ENCODE assay signal across 14 cellular contexts in the genomic region with DNA sequence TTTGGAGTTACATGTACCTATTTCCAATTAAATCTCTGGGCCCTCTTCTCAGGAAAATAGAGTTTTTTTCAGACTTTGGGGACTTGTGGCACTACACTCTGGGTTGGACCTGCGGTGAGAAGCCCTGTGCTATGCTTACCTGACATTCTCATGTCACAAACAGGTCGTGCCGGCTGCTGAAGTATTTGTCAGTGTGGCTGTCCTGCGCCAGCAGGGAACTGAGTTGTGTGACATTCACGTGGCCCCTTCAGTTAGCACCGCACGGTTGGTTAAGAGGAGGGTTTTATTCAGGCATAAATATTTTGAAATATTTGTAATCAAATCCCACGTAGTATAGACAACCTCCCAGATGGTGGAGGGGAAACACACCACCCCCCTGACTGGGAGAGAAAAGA. TPM values are rescaled to one million over a fixed set of nuclear protein-coding genes. Genes with fewer than 3 reads are reported as not detected.
DNase-seq lines count a peak whose midpoint lies in the region; ATAC-seq and TF ChIP-seq lines count a peak whose summit lies in the region.
"Had no signal": no experiment of that assay in that cellular context is flagged by ENCODE, and none has a peak within 500 bp of the region (broad histone marks: within the 10 kb centered on the region; RNA-seq: fewer than 3 reads in every experiment).

No MANE protein-coding gene starts in this region.

- TF ChIP-seq EP300 in suprapubic skin (IDR thresholded peaks at IDR 0.05), result no peak

- H3K4me1 ChIP-seq in GM23248 (ENCODE audit: insufficient read depth) (peaks cover 18% of the 10 kb centered on the region), colonic mucosa (no peaks in the 10 kb centered on the region), mucosa of stomach (ENCODE audit: control insufficient read depth, insufficient read depth, low read length) (no peaks in the 10 kb centered on the region), suprapubic skin (peaks cover 26% of the 10 kb centered on the region), PC-3 (ENCODE audit: insufficient read depth, low read length) (no peaks in the 10 kb centered on the region)

- H3K4me3 ChIP-seq in GM23248 (peak overlapping the region; percentile 66), colonic mucosa (no peak overlapping the region), mucosa of stomach (ENCODE audit: low read length) (no peak overlapping the region), suprapubic skin (peak overlapping the region; percentile 15), PC-3 (ENCODE audit: low read length) (no peak overlapping the region)
- H3K4me3 ChIP-seq: cardiac muscle cell had no signal

- POLR2A ChIA-PET in PC-3 (lab: Charles Lee; ENCODE audit: unreplicated experiment), result no interaction called here

- H3K79me2 ChIP-seq in GM23248 (ENCODE audit: insufficient read depth) (no peaks in the 10 kb centered on the region), PC-3 (ENCODE audit: low read length) (no peaks in the 10 kb centered on the region)

- no peak for ATAC-seq in PC-3

- H3K27me3 ChIP-seq in GM23248 (replicated peaks; ENCODE audit: insufficient read depth) (no peaks in the 10 kb centered on the region), colonic mucosa (no peaks in the 10 kb centered on the region), mucosa of stomach (ENCODE audit: control insufficient read depth, insufficient read depth, low read length) (peaks cover 4% of the 10 kb centered on the region), suprapubic skin (no peaks in the 10 kb centered on the region), PC-3 (ENCODE audit: low read length) (no peaks in the 10 kb centered on the region)
- H3K27me3 ChIP-seq: cardiac muscle cell had no signal

- peak overlapping the region; percentile 42 for H2AFZ ChIP-seq in GM23248
- H2AFZ ChIP-seq in PC-3 (ENCODE audit: low read length), result no peak overlapping the region

- intact Hi-C loops in colonic mucosa (cut with DNase I) (no loop called here), PC-3 (cut with micrococcal nuclease) (no loop called here)

- CTCF ChIA-PET in PC-3 (lab: Charles Lee), result no interaction called here

- WGBS in GM23248 (ENCODE audit: low coverage in 1 of 2, low lambda C conversion rate in 2 of 2, missing lambda C conversion rate in 2 of 2), 2 experiments, result 27 to 28% methylated on average over 8 of the region's 8 CpGs
- WGBS in suprapubic skin, result 75% methylated on average over 8 of the region's 8 CpGs

- H4K20me1 ChIP-seq in GM23248 (ENCODE audit: insufficient read depth) (no peaks in the 10 kb centered on the region), PC-3 (ENCODE audit: low read length) (no peaks in the 10 kb centered on the region)

- peak overlapping the region; percentile 99 for H3K27ac ChIP-seq in GM23248
- H3K27ac ChIP-seq in colonic mucosa, result peak overlapping the region; percentile 78
- H3K27ac ChIP-seq in suprapubic skin, result peak overlapping the region; percentile 81
- H3K27ac ChIP-seq in PC-3 (ENCODE audit: low read length), result no peak overlapping the region
- H3K27ac ChIP-seq: cardiac muscle cell, epithelial cell of prostate had no signal

- H3K36me3 ChIP-seq in GM23248 (ENCODE audit: low read depth) (no peaks in the 10 kb centered on the region), colonic mucosa (no peaks in the 10 kb centered on the region), mucosa of stomach (ENCODE audit: control insufficient read depth, insufficient read depth, low read length) (no peaks in the 10 kb centered on the region), suprapubic skin (no peaks in the 10 kb centered on the region), PC-3 (ENCODE audit: low read depth, low read length) (no peaks in the 10 kb centered on the region)
- H3K36me3 ChIP-seq: cardiac muscle cell had no signal

- TF ChIP-seq CTCF in colonic mucosa (IDR thresholded peaks at IDR 0.05), result no peak
- no peak for TF ChIP-seq CTCF in suprapubic skin (IDR thresholded peaks at IDR 0.05)
- TF ChIP-seq CTCF in PC-3 (conservative IDR thresholded peaks at IDR 0.05; ENCODE audit: low read depth, low read length), result no peak

- in situ Hi-C loops in GM23248 (cut with MboI), result no loop called here

- H3K4me2 ChIP-seq in GM23248 (ENCODE audit: unreplicated experiment), result peak overlapping the region; percentile 86
- no peak overlapping the region for H3K4me2 ChIP-seq in PC-3 (ENCODE audit: low read length)

- peaks cover 39% of the 10 kb centered on the region for H3F3A ChIP-seq in GM23248 (ENCODE audit: insufficient read depth)
- no peaks in the 10 kb centered on the region for H3F3A ChIP-seq in PC-3 (ENCODE audit: low read length, unreplicated experiment)

- DNase-seq in GM23248 (no peak), colonic mucosa (no peak), suprapubic skin (ENCODE audit: low spot score in 2 of 2) (no peak), globus pallidus (ENCODE audit: low spot score) (no peak), PC-3 (no peak), NCI-H128 (lab: John Stamatoyannopoulos, UW; ENCODE audit: unreplicated experiment) (no peak)
- DNase-seq: activated effector memory CD4-positive, alpha-beta T cell treated with anti-CD3 and anti-CD28 coated beads, Interleukin-2, amount 50 U/mL, for 16 hours; GDM1; NCI-H226; T-helper 2 cell had no signal

- no peaks in the 10 kb centered on the region for H3K9me2 ChIP-seq in GM23248 (ENCODE audit: insufficient read depth)
- H3K9me2 ChIP-seq in PC-3 (replicated peaks; ENCODE audit: low read length), result no peaks in the 10 kb centered on the region

- H3K9me3 ChIP-seq in GM23248 (ENCODE audit: low read depth) (no peaks in the 10 kb centered on the region), colonic mucosa (no peaks in the 10 kb centered on the region), mucosa of stomach (ENCODE audit: control insufficient read depth, low read length) (no peaks in the 10 kb centered on the region), suprapubic skin (no peaks in the 10 kb centered on the region), PC-3 (ENCODE audit: low read length) (no peaks in the 10 kb centered on the region)

- BruUV-seq in PC-3 (replicated peaks; lab: Mats Ljungman, UMichigan), result no TSS peak

- no peak for TF ChIP-seq POLR2A in suprapubic skin (IDR thresholded peaks at IDR 0.05)

- peak overlapping the region; percentile 94 for H3K9ac ChIP-seq in GM23248
- H3K9ac ChIP-seq in colonic mucosa (ENCODE audit: low read depth in 2 of 2, low read length in 2 of 2), result peak overlapping the region in 1 of 2 donors; percentile 38
- peak overlapping the region; percentile 37 for H3K9ac ChIP-seq in mucosa of stomach (ENCODE audit: low read length)
- H3K9ac ChIP-seq in PC-3 (ENCODE audit: low read length), result no peak overlapping the region

RNA-seq across cellular contexts. Expression of gene COL6A2, which starts 6.3 kb away (rescaled TPM):
- total RNA-seq in GM23248 (2014; rRNA removed; shearing (Covaris generic)), result 1,939 and 2,103 TPM in 2 replicates
- 650 and 676 TPM in 2 replicates for polyA plus RNA-seq in GM23248 (2016; fragmentation: Nextera tagmentation; extraction: Ambion mirVana)
- total RNA-seq in colonic mucosa (100 to 1,000 TPM in 1 of 2 donors, 10 to 100 TPM in 1; 55.7 to 190 TPM), suprapubic skin (100 to 1,000 TPM in 3 of 4 donors, 10 to 100 TPM in 1; 88.9 to 150 (median 126) TPM), PC-3 (2014; rRNA removed) (521 and 654 TPM in 2 replicates)
- total RNA-seq: HT-29 had no signal

Comparison
In these comparisons a context has a peak if more than half of its experiments do, and no peak if none do; other contexts are left out.
1. H3K4me3 ChIP-seq: peak in GM23248 (single experiment) and suprapubic skin (single experiment); none in colonic mucosa (single experiment), mucosa of stomach (single experiment) and PC-3 (single experiment).